In the genomic region with DNA sequence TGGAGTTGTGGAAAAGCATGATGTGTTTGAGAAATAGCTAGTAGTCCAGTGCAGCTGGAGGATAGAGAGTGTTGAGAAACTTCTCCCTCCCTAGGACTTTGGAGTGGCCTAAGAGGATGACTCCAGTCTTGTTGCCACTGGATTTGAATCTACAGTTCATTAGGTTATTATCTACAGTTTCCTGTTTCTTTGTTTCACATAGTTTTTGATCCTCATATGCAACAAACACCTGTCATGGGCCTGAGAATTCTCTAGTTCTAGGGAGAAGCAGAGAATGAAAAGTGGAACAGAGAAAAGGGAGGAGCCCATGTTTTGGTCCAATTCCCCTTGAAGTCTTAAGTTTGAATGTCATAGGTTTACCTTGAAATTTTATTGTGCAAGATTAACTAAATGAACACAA, we compare ENCODE assay signal across 18 cellular contexts.
A peak's percentile ranks its signal among the peaks of the same experiment; 100 is the strongest.
DNase-seq lines count a peak whose midpoint lies in the region; ATAC-seq and TF ChIP-seq lines count a peak whose summit lies in the region.
"Had no signal": no experiment of that assay in that cellular context is flagged by ENCODE, and none has a peak within 500 bp of the region (broad histone marks: within the 10 kb centered on the region; RNA-seq: fewer than 3 reads in every experiment).

No MANE protein-coding gene starts in this region.

- H3K4me1 ChIP-seq in MM.1S (ENCODE audit: low read length) (peaks cover 50% of the 10 kb centered on the region), ascending aorta (no peaks in the 10 kb centered on the region)
- H3K4me1 ChIP-seq: BLaER1 had no signal

- no peak overlapping the region for H2AFZ ChIP-seq in MM.1S (ENCODE audit: low read length)

- H3K4me3 ChIP-seq in MM.1S (ENCODE audit: low read length) (peak overlapping the region; percentile 3; the same call in 1 of the 2 replicates), ascending aorta (no peak overlapping the region)
- H3K4me3 ChIP-seq: BLaER1, dorsolateral prefrontal cortex, gastroesophageal sphincter had no signal

- H3F3A ChIP-seq in MM.1S (ENCODE audit: insufficient read depth, low read length), result peaks cover 34% of the 10 kb centered on the region

- peak overlapping the region; percentile 95 for H3K27ac ChIP-seq in MM.1S (ENCODE audit: low read length)
- no peak overlapping the region for H3K27ac ChIP-seq in ascending aorta
- H3K27ac ChIP-seq: BLaER1, dorsolateral prefrontal cortex, gastroesophageal sphincter, HL-60 had no signal

- peak overlapping the region; percentile 13 for H3K9ac ChIP-seq in MM.1S (ENCODE audit: low read length)
- H3K9ac ChIP-seq: BLaER1 had no signal

- H3K79me2 ChIP-seq in MM.1S (ENCODE audit: low read length), result no peaks in the 10 kb centered on the region

- no peak for TF ChIP-seq CTCF in MM.1S (IDR thresholded peaks at IDR 0.05; ENCODE audit: low read length)
- TF ChIP-seq CTCF in ascending aorta (IDR thresholded peaks at IDR 0.05), result no peak

- H3K9me3 ChIP-seq in MM.1S (replicated peaks; ENCODE audit: insufficient read depth, low read length) (no peaks in the 10 kb centered on the region), ascending aorta (no peaks in the 10 kb centered on the region)
- H3K9me3 ChIP-seq: BLaER1, gastroesophageal sphincter had no signal

- DNase-seq in MM.1S, result peak; percentile 81
- no peak for DNase-seq in activated effector memory CD4-positive, alpha-beta T cell treated with Interleukin-2 at 50 U/mL for 16 hours
- no peak for DNase-seq in activated T-cell treated with anti-CD3 and anti-CD28 coated beads, Interleukin-2, amount 50 U/mL, for 48 hours
- no peak for DNase-seq in NCI-H82 treated with DMSO at 0.1 percent for 48 hours (lab: John Stamatoyannopoulos, UW; ENCODE audit: unreplicated experiment)
- DNase-seq in ascending aorta (ENCODE audit: low spot score in 2 of 2), result no peak
- DNase-seq: dorsolateral prefrontal cortex, GF-D8, left colon, NCI-H1092, occipital lobe, OCI-M1, T-helper 2 cell had no signal

- H3K36me3 ChIP-seq in MM.1S (replicated peaks; ENCODE audit: insufficient read depth, low read length) (no peaks in the 10 kb centered on the region), ascending aorta (no peaks in the 10 kb centered on the region)
- H3K36me3 ChIP-seq: BLaER1, gastroesophageal sphincter had no signal

- no peaks in the 10 kb centered on the region for H3K27me3 ChIP-seq in MM.1S (replicated peaks; ENCODE audit: insufficient read depth, low read length)
- H3K27me3 ChIP-seq in ascending aorta, result no peaks in the 10 kb centered on the region
- H3K27me3 ChIP-seq: BLaER1, gastroesophageal sphincter had no signal

- peak overlapping the region; percentile 47 for H3K4me2 ChIP-seq in MM.1S (ENCODE audit: low read depth, low read length)
- H3K4me2 ChIP-seq: BLaER1 had no signal

- H3K9me2 ChIP-seq in MM.1S (replicated peaks; ENCODE audit: insufficient read depth, low read length), result no peaks in the 10 kb centered on the region

- no peaks in the 10 kb centered on the region for H4K20me1 ChIP-seq in MM.1S (ENCODE audit: insufficient read depth, low read length)
- H4K20me1 ChIP-seq: BLaER1 had no signal

- intact Hi-C loops in ascending aorta (cut with DNase I), result no loop called here

- peak; percentile 89 for ATAC-seq in GM18517 (IDR thresholded peaks at IDR 0.05; ENCODE audit: unreplicated experiment)
- ATAC-seq in GM21390 (IDR thresholded peaks at IDR 0.05; ENCODE audit: unreplicated experiment), result peak; percentile 94
- peak; percentile 86 for ATAC-seq in HG03025 (IDR thresholded peaks at IDR 0.05; ENCODE audit: low FRiP score, unreplicated experiment)
- ATAC-seq: gastroesophageal sphincter, left colon had no signal
